ENCODE assay signal across 17 cellular contexts in the genomic region with DNA sequence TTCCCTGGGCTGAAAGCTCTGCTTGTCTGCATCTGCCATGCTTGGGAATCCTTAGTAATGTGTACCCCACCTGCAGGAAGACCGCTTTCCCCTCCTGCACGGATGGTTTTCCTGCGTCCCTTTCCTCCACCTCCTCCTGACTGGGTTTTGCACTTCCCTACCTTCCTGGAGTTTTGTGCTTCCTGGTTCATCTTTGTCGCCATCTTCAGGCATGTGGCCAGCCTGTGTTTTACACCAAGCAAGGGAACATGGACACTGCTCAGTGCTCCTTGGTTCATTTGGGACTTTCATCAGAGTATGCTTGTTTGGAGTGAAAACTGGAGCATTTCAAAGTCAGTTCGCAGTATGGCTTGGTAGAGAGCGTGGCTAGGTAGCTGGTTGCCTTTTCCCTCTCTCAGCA. TPM values are rescaled to one million over a fixed set of nuclear protein-coding genes. Genes with fewer than 3 reads are reported as not detected.
DNase-seq lines count a peak whose midpoint lies in the region; ATAC-seq, FAIRE-seq and TF ChIP-seq lines count a peak whose summit lies in the region.
"Had no signal": no experiment of that assay in that cellular context is flagged by ENCODE, and none has a peak within 500 bp of the region (broad histone marks: within the 10 kb centered on the region; RNA-seq: fewer than 3 reads in every experiment).

No MANE protein-coding gene starts in this region.

- intact Hi-C loops in left ventricle myocardium inferior (cut with micrococcal nuclease): no loop called here
- intact Hi-C loops in Right ventricle myocardium inferior (cut with DNase I): no loop called here
- intact Hi-C loops in ascending aorta (cut with DNase I): no loop called here

- no peaks in the 10 kb centered on the region for H3K9me1 ChIP-seq in keratinocyte (ENCODE audit: control insufficient read depth, extremely low read depth, insufficient read depth, low read length)

- CTCF ChIA-PET in WTC11 (lab: Charles Lee): interaction anchor here (1.1 kb wide), 1 partner anchor 8 kb away, joined by 4 read pairs; no protein-coding TSS in a partner anchor

- DNase-seq in DMS53 treated with DMSO at 0.1 percent for 48 hours (lab: John Stamatoyannopoulos, UW; ENCODE audit: unreplicated experiment) (peak; percentile 28), HFF-Myc (ENCODE audit: extremely low read depth, low read depth) (no peak), WTC11 (ENCODE audit: low spot score) (no peak), keratinocyte (ENCODE audit: low read depth, low spot score) (no peak), left ventricle myocardium inferior (no peak), Right ventricle myocardium inferior (ENCODE audit: missing footprints) (no peak), nucleus accumbens (lab: John Stamatoyannopoulos, UW) (no peak), ascending aorta (ENCODE audit: low spot score in 2 of 2) (no peak)
- DNase-seq: activated CD8-positive, alpha-beta memory T cell treated with anti-CD3 and anti-CD28 coated beads, Interleukin-2, amount 10 ng/mL, durations not matched to agents 7 days and 5 days; activated naive CD8-positive, alpha-beta T cell treated with anti-CD3 and anti-CD28 coated beads, Interleukin-2, amount 50 U/mL, for 24 hours; dermis blood vessel endothelial cell; DMS79 treated with DMSO at 0.1 percent for 48 hours; KG1; lower lobe of right lung; RPMI8226; transverse colon had no signal

- no peak overlapping the region for H2AFZ ChIP-seq in keratinocyte (ENCODE audit: control insufficient read depth, low read length)

- dilution Hi-C loops in keratinocyte (cut with MboI; ENCODE audit: extremely low pct_ligation_motif_present, low sequenced_read_pairs): no loop called here

- no peaks in the 10 kb centered on the region for H3K4me1 ChIP-seq in keratinocyte (ENCODE audit: control insufficient read depth, extremely low read depth, insufficient read depth, low read length)
- H3K4me1 ChIP-seq in left ventricle myocardium inferior: no peaks in the 10 kb centered on the region
- no peaks in the 10 kb centered on the region for H3K4me1 ChIP-seq in ascending aorta
- H3K4me1 ChIP-seq: lower lobe of right lung, transverse colon had no signal

- H3K4me1 Mint-ChIP-seq in WTC11: peaks cover 7% of the 10 kb centered on the region; the same call in 1 of the 2 replicates
- H3K4me1 Mint-ChIP-seq: activated CD8-positive, alpha-beta memory T cell treated with anti-CD3 and anti-CD28 coated beads, Interleukin-2, amount 10 ng/mL, durations not matched to agents 7 days and 5 days; activated naive CD8-positive, alpha-beta T cell treated with anti-CD3 and anti-CD28 coated beads, Interleukin-2, amount 50 U/mL, for 24 hours had no signal

- H3K9me3 Mint-ChIP-seq in WTC11: peaks cover 10% of the 10 kb centered on the region; the same call in 1 of the 2 replicates
- H3K9me3 Mint-ChIP-seq: activated naive CD8-positive, alpha-beta T cell treated with anti-CD3 and anti-CD28 coated beads, Interleukin-2, amount 50 U/mL, for 24 hours had no signal

- POLR2A ChIA-PET in WTC11 (lab: Charles Lee): no interaction called here

- H3K9me3 ChIP-seq in keratinocyte (ENCODE audit: control insufficient read depth, low read depth, low read length): no peaks in the 10 kb centered on the region
- H3K9me3 ChIP-seq in left ventricle myocardium inferior (replicated peaks): no peaks in the 10 kb centered on the region
- H3K9me3 ChIP-seq in ascending aorta: no peaks in the 10 kb centered on the region
- H3K9me3 ChIP-seq: lower lobe of right lung, transverse colon had no signal

- no peak for FAIRE-seq in keratinocyte (lab: Jason Lieb, UNC)

- ATAC-seq in WTC11 (peak; percentile 79), Right ventricle myocardium inferior (no peak)
- ATAC-seq: activated CD8-positive, alpha-beta memory T cell treated with anti-CD3 and anti-CD28 coated beads, Interleukin-2, amount 10 ng/mL, durations not matched to agents 7 days and 5 days; activated naive CD8-positive, alpha-beta T cell treated with anti-CD3 and anti-CD28 coated beads, Interleukin-2, amount 50 U/mL, for 24 hours; lower lobe of right lung had no signal

- TF ChIP-seq CTCF in HFF-Myc (IDR thresholded peaks at IDR 0.05; ENCODE audit: low read depth, low read length, missing control alignments): peak; percentile 39
- TF ChIP-seq CTCF in WTC11 (IDR thresholded peaks at IDR 0.05): no peak
- TF ChIP-seq CTCF in keratinocyte (optimal IDR thresholded peaks at IDR 0.05 in 1 of 3, IDR thresholded peaks at IDR 0.05 in 1 of 3, conservative IDR thresholded peaks at IDR 0.05 in 1 of 3; ENCODE audit: extremely low read depth in 1 of 3, insufficient read depth in 2 of 3, low read length in 3 of 3): peak; percentile 35 to 66 (median 38)
- no peak for TF ChIP-seq CTCF in left ventricle myocardium inferior (IDR thresholded peaks at IDR 0.05; ENCODE audit: borderline replicate concordance)
- TF ChIP-seq CTCF in ascending aorta (IDR thresholded peaks at IDR 0.05): no peak

- H3K27ac Mint-ChIP-seq in WTC11: no peak overlapping the region
- H3K27ac Mint-ChIP-seq: activated CD8-positive, alpha-beta memory T cell treated with anti-CD3 and anti-CD28 coated beads, Interleukin-2, amount 10 ng/mL, durations not matched to agents 7 days and 5 days; activated naive CD8-positive, alpha-beta T cell treated with anti-CD3 and anti-CD28 coated beads, Interleukin-2, amount 50 U/mL, for 24 hours had no signal

- no peaks in the 10 kb centered on the region for H3K36me3 Mint-ChIP-seq in WTC11
- H3K36me3 Mint-ChIP-seq: activated CD8-positive, alpha-beta memory T cell treated with anti-CD3 and anti-CD28 coated beads, Interleukin-2, amount 10 ng/mL, durations not matched to agents 7 days and 5 days had no signal

- H3K4me3 Mint-ChIP-seq in WTC11: no peak overlapping the region
- H3K4me3 Mint-ChIP-seq: activated CD8-positive, alpha-beta memory T cell treated with anti-CD3 and anti-CD28 coated beads, Interleukin-2, amount 10 ng/mL, durations not matched to agents 7 days and 5 days; activated naive CD8-positive, alpha-beta T cell treated with anti-CD3 and anti-CD28 coated beads, Interleukin-2, amount 50 U/mL, for 24 hours had no signal

- H3K9ac ChIP-seq in keratinocyte (ENCODE audit: control insufficient read depth, extremely low read depth, insufficient read depth, low read length): no peak overlapping the region

- no peak overlapping the region for H3K4me2 ChIP-seq in keratinocyte (ENCODE audit: control insufficient read depth, extremely low read depth, insufficient read depth, low read depth, low read length)

- H3K27ac ChIP-seq in keratinocyte (ENCODE audit: control insufficient read depth, insufficient read depth, low read length) (no peak overlapping the region), left ventricle myocardium inferior (replicated peaks) (no peak overlapping the region), ascending aorta (no peak overlapping the region)
- H3K27ac ChIP-seq: lower lobe of right lung, transverse colon had no signal

- H3K36me3 ChIP-seq in keratinocyte (ENCODE audit: control insufficient read depth in 2 of 2, extremely low read depth in 1 of 2, insufficient read depth in 2 of 2, low read length in 2 of 2): no peaks in the 10 kb centered on the region
- H3K36me3 ChIP-seq in left ventricle myocardium inferior: no peaks in the 10 kb centered on the region
- no peaks in the 10 kb centered on the region for H3K36me3 ChIP-seq in ascending aorta
- H3K36me3 ChIP-seq: lower lobe of right lung, transverse colon had no signal

- H4K20me1 ChIP-seq in keratinocyte (ENCODE audit: control insufficient read depth, extremely low read depth, insufficient read depth, low read length): no peaks in the 10 kb centered on the region

- H3K79me2 ChIP-seq in keratinocyte (ENCODE audit: control insufficient read depth, insufficient read depth, low read length): no peaks in the 10 kb centered on the region

- no peak overlapping the region for H3K4me3 ChIP-seq in HFF-Myc (replicated peaks; ENCODE audit: low read depth, low read length)
- no peak overlapping the region for H3K4me3 ChIP-seq in keratinocyte (ENCODE audit: control insufficient read depth in 2 of 3, extremely low read depth in 1 of 3, insufficient read depth in 2 of 3, low read depth in 1 of 3, low read length in 3 of 3)
- H3K4me3 ChIP-seq in left ventricle myocardium inferior: no peak overlapping the region
- no peak overlapping the region for H3K4me3 ChIP-seq in ascending aorta
- H3K4me3 ChIP-seq: lower lobe of right lung, transverse colon had no signal

- peaks cover 19% of the 10 kb centered on the region for H3K27me3 Mint-ChIP-seq in WTC11 (ENCODE audit: low read depth)

- peaks cover 3% of the 10 kb centered on the region for H3K27me3 ChIP-seq in keratinocyte (ENCODE audit: control insufficient read depth, extremely low read depth, insufficient read depth, low read length)
- H3K27me3 ChIP-seq in left ventricle myocardium inferior (ENCODE audit: low read depth): peaks cover 48% of the 10 kb centered on the region
- no peaks in the 10 kb centered on the region for H3K27me3 ChIP-seq in ascending aorta
- H3K27me3 ChIP-seq: transverse colon had no signal

TF ChIP-seq in WTC11, 78 proteins besides CTCF, POLR2A, EP300 and RAD21 (continues in another document):
- TF ChIP-seq ZNF671 (CRISPR knock-in tag; IDR thresholded peaks at IDR 0.05) (no peak), FOXP1 (CRISPR knock-in tag; IDR thresholded peaks at IDR 0.05; ENCODE audit: borderline replicate concordance) (no peak), NFE2L1 (CRISPR knock-in tag; IDR thresholded peaks at IDR 0.05) (no peak), ZNF423 (CRISPR knock-in tag; IDR thresholded peaks at IDR 0.05) (no peak), ZBTB21 (CRISPR knock-in tag; IDR thresholded peaks at IDR 0.05; ENCODE audit: borderline replicate concordance) (no peak)
- TF ChIP-seq, protein P1, sequence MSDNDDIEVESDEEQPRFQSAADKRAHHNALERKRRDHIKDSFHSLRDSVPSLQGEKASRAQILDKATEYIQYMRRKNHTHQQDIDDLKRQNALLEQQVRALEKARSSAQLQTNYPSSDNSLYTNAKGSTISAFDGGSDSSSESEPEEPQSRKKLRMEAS (CRISPR knock-in tag; IDR thresholded peaks at IDR 0.05): no peak
- TF ChIP-seq, protein P2, sequence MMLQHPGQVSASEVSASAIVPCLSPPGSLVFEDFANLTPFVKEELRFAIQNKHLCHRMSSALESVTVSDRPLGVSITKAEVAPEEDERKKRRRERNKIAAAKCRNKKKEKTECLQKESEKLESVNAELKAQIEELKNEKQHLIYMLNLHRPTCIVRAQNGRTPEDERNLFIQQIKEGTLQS (CRISPR knock-in tag; conservative IDR thresholded peaks at IDR 0.05): no peak

RNA-seq across cellular contexts. Expression of a gene that starts 30.7 kb away (rescaled TPM):
- 0.16 TPM in 1 of 3 replicates, not detected in the others for total RNA-seq in WTC11 (2021)
- not detected in 3 replicates for polyA plus RNA-seq in keratinocyte
- polyA plus RNA-seq in keratinocyte (2011; ENCODE audit: low read depth): not detected
- polyA plus RNA-seq in keratinocyte (2011; cell fraction: cytosol; rRNA removed): not detected in 2 replicates
- polyA plus RNA-seq in keratinocyte (2011; cell fraction: nucleus; rRNA removed): not detected in 2 replicates
- 0.78 TPM in 1 of 2 replicates, not detected in the other for polyA plus RNA-seq in keratinocyte (2012; ENCODE audit: low replicate concordance)
- polyA minus RNA-seq in keratinocyte: not detected in 3 replicates
- not detected for polyA minus RNA-seq in keratinocyte (2011; cell fraction: cytosol; rRNA and poly(A)+ RNA removed)
- polyA minus RNA-seq in keratinocyte (2011; cell fraction: nucleus; rRNA and poly(A)+ RNA removed): not detected in 2 replicates
- not detected for total RNA-seq in left ventricle myocardium inferior
- total RNA-seq in Right ventricle myocardium inferior: not detected
- total RNA-seq in ascending aorta: not detected
- total RNA-seq: activated CD8-positive, alpha-beta memory T cell treated with anti-CD3 and anti-CD28 coated beads, Interleukin-2, amount 10 ng/mL, durations not matched to agents 7 days and 5 days; dermis blood vessel endothelial cell; lower lobe of right lung; omental fat pad; transverse colon had no signal

Comparison
In these comparisons a context has a peak if more than half of its experiments do, and no peak if none do; other contexts are left out.
1. CTCF ChIP-seq: peak in HFF-Myc (single experiment) and keratinocyte (3 of 3); none in WTC11 (single experiment), left ventricle myocardium inferior (single experiment) and ascending aorta (0 of 3).